1 cellular context compared by ENCODE assay signal in genomic region chr13:21670883-21671792, GRCh38.
TF ChIP-seq lines count a peak whose summit lies in the region.

FGF9 (plus strand) TSS chr13:21671073; CDS start chr13:21671913, 840 bp downstream.

TF ChIP-seq in GM12878, 131 proteins besides CTCF, POLR2A, EP300 and RAD21 (continued from another document):
- TF ChIP-seq ZNF687 (IDR thresholded peaks at IDR 0.05) = peak; percentile 45; the same call in 1 of the 2 replicates
- 0 out of 2 replicates have a peak, but pooled peaks have one; percentile 48 for TF ChIP-seq NFXL1 (IDR thresholded peaks at IDR 0.05; ENCODE audit: borderline replicate concordance)
- TF ChIP-seq CREM (IDR thresholded peaks at IDR 0.05; ENCODE audit: low read depth) = peak; percentile 19; the same call in 1 of the 2 replicates
- TF ChIP-seq ZNF592 (IDR thresholded peaks at IDR 0.05) = no peak
- no peak; the same call in 1 of the 2 replicates for TF ChIP-seq SMC3 (IDR thresholded peaks at IDR 0.05; ENCODE audit: borderline replicate concordance, low read length)
- no peak for TF ChIP-seq ZBTB40 (IDR thresholded peaks at IDR 0.05; ENCODE audit: borderline replicate concordance)
- TF ChIP-seq RELA (IDR thresholded peaks at IDR 0.05; ENCODE audit: borderline replicate concordance, partially characterized antibody) = peak; percentile 43
- TF ChIP-seq SP1 (IDR thresholded peaks at IDR 0.05; ENCODE audit: low read depth, low read length) = peak; percentile 85
- 0 out of 2 replicates have a peak, but pooled peaks have one; percentile 73 for TF ChIP-seq HDAC2 (IDR thresholded peaks at IDR 0.05)
- no peak for TF ChIP-seq PRDM15 (CRISPR knock-in tag; IDR thresholded peaks at IDR 0.05)
- TF ChIP-seq SREBF1 (IDR thresholded peaks at IDR 0.05; ENCODE audit: low read length) = no peak
- peak; percentile 83 to 94 for TF ChIP-seq BHLHE40 (IDR thresholded peaks at IDR 0.05; ENCODE audit: borderline replicate concordance in 1 of 2, low read depth in 2 of 2, low read length in 1 of 2)
- peak; percentile 66; the same call in 1 of the 2 replicates for TF ChIP-seq BACH1 (IDR thresholded peaks at IDR 0.05; ENCODE audit: borderline replicate concordance)
- TF ChIP-seq YY1 (IDR thresholded peaks at IDR 0.05; ENCODE audit: low read depth, low read length) = peak; percentile 76
- no peak for TF ChIP-seq PKNOX1 (IDR thresholded peaks at IDR 0.05)
